ENCODE assay signal across 18 cellular contexts in the genomic region with DNA sequence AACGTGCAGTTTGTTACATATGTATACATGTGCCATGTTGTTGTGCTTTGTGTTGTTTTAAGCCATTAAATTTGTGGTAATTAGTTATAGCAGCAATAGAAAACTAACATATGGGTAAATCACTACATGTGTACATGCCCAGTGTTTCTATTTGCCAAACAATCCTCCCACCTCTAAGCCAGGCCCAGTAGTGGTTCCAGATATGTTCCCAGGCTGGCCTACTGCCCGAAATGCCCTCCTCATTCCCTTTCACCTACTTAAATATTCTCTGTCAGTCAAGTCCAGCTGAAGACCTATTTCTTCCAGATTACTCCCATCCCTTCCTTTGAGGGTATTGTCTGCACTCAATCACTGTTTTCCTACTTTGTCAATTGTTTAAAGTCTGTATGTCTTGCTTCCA. TPM values are rescaled to one million over a fixed set of nuclear protein-coding genes. Genes with fewer than 3 reads are reported as not detected.
DNase-seq lines count a peak whose midpoint lies in the region; ATAC-seq and TF ChIP-seq lines count a peak whose summit lies in the region.
"Had no signal": no experiment of that assay in that cellular context is flagged by ENCODE, and none has a peak within 500 bp of the region (broad histone marks: within the 10 kb centered on the region; RNA-seq: fewer than 3 reads in every experiment).

No MANE protein-coding gene starts in this region.

- H3K27me3 ChIP-seq in right cardiac atrium (ENCODE audit: control insufficient read depth, insufficient read depth), result no peaks in the 10 kb centered on the region
- H3K27me3 ChIP-seq in left ventricle myocardium inferior (ENCODE audit: low read depth), result peaks cover 4% of the 10 kb centered on the region
- H3K27me3 ChIP-seq in mesendoderm (ENCODE audit: insufficient read depth, low read length, poor library complexity), result no peaks in the 10 kb centered on the region
- H3K27me3 ChIP-seq: BLaER1 treated with 17β-estradiol and CSF1 and Interleukin-3, amounts not matched to agents 10 nM and 100 nM had no signal

- WGBS in right cardiac atrium, result 79% methylated on average over 2 of the region's 2 CpGs
- no CpG with 5 or more reads among the region's 2 CpGs for WGBS in mesendoderm (ENCODE audit: extremely low coverage, insufficient coverage, low lambda C conversion rate)

- H2BK5ac ChIP-seq in mesendoderm (ENCODE audit: low read length), result no peak overlapping the region

- peak overlapping the region; percentile 56 for H4K8ac ChIP-seq in mesendoderm (ENCODE audit: low read depth, low read length)

- H2AK5ac ChIP-seq in mesendoderm (ENCODE audit: low read length), result no peak overlapping the region

- ATAC-seq in Right ventricle myocardium superior (ENCODE audit: poor library complexity) (peak; percentile 58), right cardiac atrium (no peak), Right ventricle myocardium inferior (no peak)
- ATAC-seq: A549; CD8-positive, alpha-beta T cell had no signal

- H3K79me2 ChIP-seq in mesendoderm (ENCODE audit: control insufficient read depth, insufficient read depth, low read length), result no peaks in the 10 kb centered on the region

- H3K36me3 ChIP-seq in left ventricle myocardium inferior (no peaks in the 10 kb centered on the region), mesendoderm (ENCODE audit: control insufficient read depth, insufficient read depth, low read length) (no peaks in the 10 kb centered on the region)
- H3K36me3 ChIP-seq: BLaER1 treated with 17β-estradiol and CSF1 and Interleukin-3, amounts not matched to agents 10 nM and 100 nM had no signal

- H3K27ac ChIP-seq in right cardiac atrium (ENCODE audit: low read length) (no peak overlapping the region), left ventricle myocardium inferior (replicated peaks) (no peak overlapping the region), mesendoderm (ENCODE audit: low read depth, low read length) (no peak overlapping the region)
- H3K27ac ChIP-seq: 22Rv1; A549; BLaER1 treated with 17β-estradiol and CSF1 and Interleukin-3, amounts not matched to agents 10 nM and 100 nM; C4-2B had no signal

- H3K9me3 ChIP-seq in right cardiac atrium (ENCODE audit: control insufficient read depth, low read length) (no peaks in the 10 kb centered on the region), left ventricle myocardium inferior (replicated peaks) (no peaks in the 10 kb centered on the region)
- H3K9me3 ChIP-seq: A549; BLaER1 treated with 17β-estradiol and CSF1 and Interleukin-3, amounts not matched to agents 10 nM and 100 nM; Caco-2 had no signal

- H3K4me1 ChIP-seq in right cardiac atrium (ENCODE audit: control insufficient read depth, insufficient read depth, low read length), result no peaks in the 10 kb centered on the region
- no peaks in the 10 kb centered on the region for H3K4me1 ChIP-seq in left ventricle myocardium inferior
- H3K4me1 ChIP-seq in mesendoderm (ENCODE audit: control insufficient read depth, low read depth, low read length), result no peaks in the 10 kb centered on the region
- H3K4me1 ChIP-seq: A549; BLaER1 treated with 17β-estradiol and CSF1 and Interleukin-3, amounts not matched to agents 10 nM and 100 nM; Caco-2 had no signal

- H2BK120ac ChIP-seq in mesendoderm (ENCODE audit: low read depth, low read length), result no peak overlapping the region

- H2BK15ac ChIP-seq in mesendoderm (replicated peaks; ENCODE audit: low read depth), result no peak overlapping the region

- H3K4me2 ChIP-seq in mesendoderm (ENCODE audit: low read length), result no peak overlapping the region
- H3K4me2 ChIP-seq: A549; BLaER1 treated with 17β-estradiol and CSF1 and Interleukin-3, amounts not matched to agents 10 nM and 100 nM had no signal

- H3K4me3 ChIP-seq in right cardiac atrium (ENCODE audit: low read length) (no peak overlapping the region), left ventricle myocardium inferior (no peak overlapping the region), mesendoderm (ENCODE audit: low read length) (no peak overlapping the region)
- H3K4me3 ChIP-seq: A549; BLaER1 treated with 17β-estradiol and CSF1 and Interleukin-3, amounts not matched to agents 10 nM and 100 nM had no signal

- DNase-seq in Right ventricle myocardium superior, result no peak
- DNase-seq in right cardiac atrium, result no peak
- peak; percentile 25 for DNase-seq in left ventricle myocardium inferior
- no peak for DNase-seq in Right ventricle myocardium inferior (ENCODE audit: missing footprints)
- no peak for DNase-seq in mesendoderm
- DNase-seq: AML-193; Caco-2; Calu3; CD4-positive, alpha-beta T cell; CD8-positive, alpha-beta T cell; DMS79 treated with DMSO at 0.1 percent for 48 hours; GF-D8 had no signal

- no peak for TF ChIP-seq CTCF in left ventricle myocardium inferior (IDR thresholded peaks at IDR 0.05; ENCODE audit: borderline replicate concordance)

- no peak overlapping the region for H3K9ac ChIP-seq in mesendoderm (ENCODE audit: low read length)
- H3K9ac ChIP-seq: BLaER1 treated with 17β-estradiol and CSF1 and Interleukin-3, amounts not matched to agents 10 nM and 100 nM had no signal

- H3K79me1 ChIP-seq in mesendoderm (ENCODE audit: low read length), result no peaks in the 10 kb centered on the region

- no peak overlapping the region for H3K18ac ChIP-seq in mesendoderm (ENCODE audit: low read length)

- intact Hi-C loops in Right ventricle myocardium superior (cut with DNase I) (no loop called here), right cardiac atrium (cut with DNase I) (no loop called here), left ventricle myocardium inferior (cut with micrococcal nuclease) (no loop called here), Right ventricle myocardium inferior (cut with DNase I) (no loop called here)

- no peak overlapping the region for H4K5ac ChIP-seq in mesendoderm (ENCODE audit: low read length)

- H3K23ac ChIP-seq in mesendoderm (ENCODE audit: low read length), result no peak overlapping the region

- H3K56ac ChIP-seq in mesendoderm (ENCODE audit: low read length), result no peak overlapping the region

- no peak overlapping the region for H3K4ac ChIP-seq in mesendoderm (ENCODE audit: low read depth, low read length)

RNA-seq across cellular contexts. Expression of a gene that starts 24.1 kb away (rescaled TPM):
- total RNA-seq in Right ventricle myocardium superior, result 16.0 TPM
- total RNA-seq in right cardiac atrium, result 10 to 100 TPM; 11.9 to 14.7 (median 14.6) TPM
- 7.6 TPM for polyA plus RNA-seq in right cardiac atrium
- 16.2 TPM for total RNA-seq in left ventricle myocardium inferior
- 14.5 TPM for total RNA-seq in Right ventricle myocardium inferior
- 14.8 TPM for polyA plus RNA-seq in mesendoderm (2013, experiment 1 of 2)
- polyA plus RNA-seq in mesendoderm (2013, experiment 2 of 2), result 14.9 TPM

RNA-seq across cellular contexts. Expression of a gene that starts 53.3 kb away (rescaled TPM):
- total RNA-seq in Right ventricle myocardium superior (0.27 TPM), right cardiac atrium (1 to 10 TPM; 3.0 to 5.0 (median 4.3) TPM), left ventricle myocardium inferior (0.63 TPM), Right ventricle myocardium inferior (1.3 TPM)
- polyA plus RNA-seq in right cardiac atrium, result 4.5 TPM
- polyA plus RNA-seq in mesendoderm (2013, experiment 1 of 2), result 0.24 TPM
- polyA plus RNA-seq in mesendoderm (2013, experiment 2 of 2), result 0.21 TPM
- total RNA-seq: A172; Caco-2; Calu3; CD4-positive, alpha-beta T cell; CD8-positive, alpha-beta T cell had no signal
- polyA plus RNA-seq: A549, BJ had no signal
